Comparison of ENCODE assay signal across 9 cellular contexts in the genomic region with DNA sequence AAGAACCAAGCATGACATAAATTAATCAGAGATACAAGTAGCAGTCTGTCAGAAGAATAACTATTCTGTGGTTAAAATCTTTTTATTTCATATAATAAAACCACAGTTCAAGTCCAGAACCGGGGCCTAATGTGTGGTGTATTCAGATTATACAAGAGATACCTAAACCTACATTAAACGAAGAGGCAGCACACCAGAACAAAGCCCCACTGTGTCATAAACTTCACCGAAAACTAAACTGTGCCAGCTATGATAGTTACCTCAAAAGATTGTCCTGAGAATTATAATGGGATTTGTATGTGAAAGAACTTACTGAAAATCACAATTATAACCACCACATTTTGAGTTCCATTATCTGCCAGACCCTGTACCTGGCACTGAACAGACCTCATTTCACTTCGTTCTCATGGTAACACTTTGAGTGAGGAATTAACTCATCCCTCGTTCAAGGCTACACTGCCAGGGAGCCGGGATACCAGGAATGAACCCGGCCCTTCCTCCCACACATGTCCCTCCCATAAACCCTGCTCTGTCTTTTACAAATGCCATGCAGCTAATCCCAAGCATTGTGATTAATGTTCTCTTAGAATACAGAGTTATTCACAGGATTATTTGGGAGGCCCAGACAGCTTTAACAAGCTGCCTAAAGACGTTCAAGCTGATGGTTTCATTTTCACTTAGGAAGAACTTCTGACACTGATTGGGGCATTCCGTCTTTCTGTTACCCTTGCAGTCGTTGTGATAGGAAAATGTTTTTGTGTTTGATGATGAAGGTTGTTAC. TPM values are rescaled to one million over a fixed set of nuclear protein-coding genes. Genes with fewer than 3 reads are reported as not detected.
DNase-seq lines count a peak whose midpoint lies in the region; ATAC-seq, FAIRE-seq and TF ChIP-seq lines count a peak whose summit lies in the region.
"Had no signal": no experiment of that assay in that cellular context is flagged by ENCODE, and none has a peak within 500 bp of the region (broad histone marks: within the 10 kb centered on the region; RNA-seq: fewer than 3 reads in every experiment).

No MANE protein-coding gene starts in this region.

- ATAC-seq in HG02885 (IDR thresholded peaks at IDR 0.05; ENCODE audit: poor library complexity, unreplicated experiment) (peak; percentile 82), RWPE2 (ENCODE audit: low read depth) (peak; percentile 84)
- ATAC-seq in naive thymus-derived CD4-positive, alpha-beta T cell: peak; percentile 93

- H3K23ac ChIP-seq in H1 (ENCODE audit: insufficient read length): no peak overlapping the region

- no peaks in the 10 kb centered on the region for H3K36me3 ChIP-seq in RWPE2 (ENCODE audit: low read depth)
- H3K36me3 ChIP-seq in H1 (ENCODE audit: control insufficient read depth in 2 of 4, insufficient read depth in 4 of 4, low read length in 3 of 4): no peaks in the 10 kb centered on the region
- no peaks in the 10 kb centered on the region for H3K36me3 ChIP-seq in naive thymus-derived CD4-positive, alpha-beta T cell (ENCODE audit: control insufficient read depth in 2 of 3, insufficient read depth in 3 of 3, low read length in 3 of 3)

- TF ChIP-seq POLR2A in H1 (IDR thresholded peaks at IDR 0.05; ENCODE audit: control extremely low read depth in 1 of 2, low read depth in 2 of 2, low read length in 2 of 2): no peak

- H3K4me2 ChIP-seq in H1 (ENCODE audit: insufficient read depth in 1 of 2, low read depth in 2 of 2, low read length in 2 of 2): no peak overlapping the region

- no peak for FAIRE-seq in H1 (lab: Jason Lieb, UNC)

- no peaks in the 10 kb centered on the region for H3K9me3 Mint-ChIP-seq in activated naive CD4-positive, alpha-beta T cell treated with anti-CD3 and anti-CD28 coated beads, Interleukin-2, amount 10 ng/mL, durations not matched to agents 7 days and 5 days
- peaks cover 0 to 3% (median 0%) of the 10 kb centered on the region in 11 donors for H3K9me3 Mint-ChIP-seq in naive thymus-derived CD4-positive, alpha-beta T cell

- H3K9ac ChIP-seq in H1 (replicated peaks in 1 of 4; ENCODE audit: extremely low read depth in 1 of 4, low read depth in 3 of 4, low read length in 3 of 4): no peak overlapping the region

- H3K23me2 ChIP-seq in H1 (ENCODE audit: low read depth, low read length): no peaks in the 10 kb centered on the region

- peak; percentile 30 for DNase-seq in activated naive CD4-positive, alpha-beta T cell treated with anti-CD3 and anti-CD28 coated beads, Interleukin-2, amount 10 ng/mL, durations not matched to agents 7 days and 5 days
- DNase-seq in activated naive CD4-positive, alpha-beta T cell treated with anti-CD3 and anti-CD28 coated beads, Interleukin-2, amount 50 U/mL, for 16 hours: no peak
- DNase-seq in RWPE2 (ENCODE audit: low spot score): no peak
- DNase-seq in H1 (ENCODE audit: low read depth in 1 of 2, low spot score in 2 of 2): no peak
- DNase-seq in naive thymus-derived CD4-positive, alpha-beta T cell: peak in 7 of 9 donors; percentile 46 to 71 (median 61)
- DNase-seq in mucosa of gallbladder (ENCODE audit: low spot score): no peak
- no peak for DNase-seq in KBM-7

- H3K14ac ChIP-seq in H1 (ENCODE audit: insufficient read length): no peak overlapping the region

- no peak overlapping the region for H2BK20ac ChIP-seq in H1 (ENCODE audit: low read length)

- no peak overlapping the region for H2BK5ac ChIP-seq in H1 (ENCODE audit: low read depth, low read length)

- H3K4me3 Mint-ChIP-seq in activated naive CD4-positive, alpha-beta T cell treated with anti-CD3 and anti-CD28 coated beads, Interleukin-2, amount 10 ng/mL, durations not matched to agents 7 days and 5 days: peak overlapping the region; percentile 59
- peak overlapping the region; percentile 72 to 92 (median 82) for H3K4me3 Mint-ChIP-seq in naive thymus-derived CD4-positive, alpha-beta T cell

- intact Hi-C loops in naive thymus-derived CD4-positive, alpha-beta T cell (cut with micrococcal nuclease): loop anchor here (1.0 to 2.0 kb wide), 4 partner anchors 8 to 261 kb away; partner anchors contain the start of genes CD83 (in 2 of the 2) and MCUR1 (in 2 of the 2)

- H3K4me3 ChIP-seq in RWPE2 (ENCODE audit: severe bottlenecking) (peak overlapping the region; percentile 27), H1 (ENCODE audit: extremely low read depth in 1 of 4, insufficient read depth in 2 of 4, low read depth in 3 of 4, low read length in 4 of 4) (no peak overlapping the region)
- peak overlapping the region; percentile 57 for H3K4me3 ChIP-seq in naive thymus-derived CD4-positive, alpha-beta T cell (ENCODE audit: low read length)

- no peaks in the 10 kb centered on the region for H3K27me3 Mint-ChIP-seq in activated naive CD4-positive, alpha-beta T cell treated with anti-CD3 and anti-CD28 coated beads, Interleukin-2, amount 10 ng/mL, durations not matched to agents 7 days and 5 days
- H3K27me3 Mint-ChIP-seq in naive thymus-derived CD4-positive, alpha-beta T cell: no peaks in the 10 kb centered on the region

- no peak overlapping the region for H4K91ac ChIP-seq in H1 (replicated peaks; ENCODE audit: insufficient read length, low read length)

- H2BK15ac ChIP-seq in H1 (ENCODE audit: low read length): no peak overlapping the region

- no peak overlapping the region for H4K8ac ChIP-seq in H1 (ENCODE audit: extremely low read depth, insufficient read depth, low read length)

- TF ChIP-seq EP300 in H1 (IDR thresholded peaks at IDR 0.05; ENCODE audit: borderline replicate concordance in 1 of 2, low read depth in 2 of 2, low read length in 2 of 2): no peak

- in situ Hi-C loops in KBM-7 (cut with MboI; ENCODE audit: low pct_unique_long_range_greater_than_20kb, low sequenced_read_pairs): no loop called here

- no peaks in the 10 kb centered on the region for H4K20me1 ChIP-seq in H1 (replicated peaks in 1 of 2; ENCODE audit: control insufficient read depth in 1 of 2, insufficient read depth in 2 of 2, low read length in 2 of 2)

- no peaks in the 10 kb centered on the region for H3K79me1 ChIP-seq in H1 (ENCODE audit: low read depth, low read length)

- H3K9me3 ChIP-seq in RWPE2 (ENCODE audit: severe bottlenecking): no peaks in the 10 kb centered on the region
- H3K9me3 ChIP-seq in H1 (ENCODE audit: insufficient read depth in 2 of 2, low read depth in 1 of 2, low read length in 1 of 2): no peaks in the 10 kb centered on the region
- H3K9me3 ChIP-seq in naive thymus-derived CD4-positive, alpha-beta T cell (ENCODE audit: control insufficient read depth in 2 of 3, low read length in 3 of 3): no peaks in the 10 kb centered on the region

- no peak overlapping the region for H2AK5ac ChIP-seq in H1 (ENCODE audit: low read depth, low read length)

- no peaks in the 10 kb centered on the region for H3K79me2 ChIP-seq in H1 (ENCODE audit: control insufficient read depth in 1 of 2, insufficient read depth in 2 of 2, low read length in 2 of 2)

- H3K4ac ChIP-seq in H1 (replicated peaks; ENCODE audit: insufficient read length, low read depth, low read length): no peak overlapping the region

- H3K27ac Mint-ChIP-seq in activated naive CD4-positive, alpha-beta T cell treated with anti-CD3 and anti-CD28 coated beads, Interleukin-2, amount 10 ng/mL, durations not matched to agents 7 days and 5 days: peak overlapping the region; percentile 83
- peak overlapping the region; percentile 87 to 99 (median 95) for H3K27ac Mint-ChIP-seq in naive thymus-derived CD4-positive, alpha-beta T cell

- H3K4me1 ChIP-seq in RWPE2 (ENCODE audit: insufficient read depth, poor library complexity, severe bottlenecking): peaks cover 8% of the 10 kb centered on the region
- no peaks in the 10 kb centered on the region for H3K4me1 ChIP-seq in H1 (replicated peaks in 1 of 4; ENCODE audit: control insufficient read depth in 3 of 4, insufficient read depth in 4 of 4, low read length in 3 of 4)
- peaks cover 5 to 7% of the 10 kb centered on the region in 2 donors for H3K4me1 ChIP-seq in naive thymus-derived CD4-positive, alpha-beta T cell (ENCODE audit: control insufficient read depth in 2 of 2, insufficient read depth in 2 of 2, low read length in 2 of 2)

- H3K56ac ChIP-seq in H1 (replicated peaks; ENCODE audit: insufficient read length, low read depth, low read length): no peak overlapping the region

- POLR2A ChIA-PET in H1 (lab: Charles Lee; ENCODE audit: partially characterized antibody): no interaction called here
- POLR2A ChIA-PET in naive thymus-derived CD4-positive, alpha-beta T cell (lab: Charles Lee): interaction anchor here (0.6 to 1.1 kb wide), 4 partner anchors 24 to 460 kb away, joined by 3 to 4 read pairs (median 3); partner anchors contain the start of genes CD83 and NOL7

- no peaks in the 10 kb centered on the region for H3K27me3 ChIP-seq in RWPE2 (ENCODE audit: insufficient read depth, poor library complexity, severe bottlenecking)
- H3K27me3 ChIP-seq in H1 (replicated peaks in 1 of 4; ENCODE audit: control insufficient read depth in 3 of 4, extremely low read depth in 1 of 4, insufficient read depth in 3 of 4, low read length in 3 of 4): no peaks in the 10 kb centered on the region
- H3K27me3 ChIP-seq in naive thymus-derived CD4-positive, alpha-beta T cell (ENCODE audit: control insufficient read depth in 2 of 2, insufficient read depth in 2 of 2, low read length in 2 of 2): no peaks in the 10 kb centered on the region

- peaks cover 29% of the 10 kb centered on the region for H3K4me1 Mint-ChIP-seq in activated naive CD4-positive, alpha-beta T cell treated with anti-CD3 and anti-CD28 coated beads, Interleukin-2, amount 10 ng/mL, durations not matched to agents 7 days and 5 days
- H3K4me1 Mint-ChIP-seq in naive thymus-derived CD4-positive, alpha-beta T cell: peaks cover 16 to 47% (median 27%) of the 10 kb centered on the region in 7 donors

- WGBS in H1 (ENCODE audit: extremely low coverage in 1 of 2, insufficient coverage in 1 of 2, insufficient read length in 1 of 2, insufficient replicate concordance in 2 of 2, low coverage in 1 of 2, low lambda C conversion rate in 2 of 2, missing lambda C conversion rate in 1 of 2), 2 experiments: 71% methylated on average over 10 of the region's 10 CpGs; no CpG with 5 or more reads in 1 of the 2 experiments

- CTCF ChIA-PET in activated naive CD4-positive, alpha-beta T cell treated with anti-CD3 and anti-CD28 coated beads, Interleukin-2, amount 10 ng/mL, durations not matched to agents 7 days and 5 days (lab: Charles Lee): interaction anchor here (1.3 to 2.1 kb wide), 2 partner anchors 8 to 201 kb away, joined by 3 to 9 read pairs; no protein-coding TSS in a partner anchor
- CTCF ChIA-PET in H1 (lab: Charles Lee; ENCODE audit: partially characterized antibody): interaction anchor here (1.4 to 2.1 kb wide), 2 partner anchors 11 to 166 kb away, joined by 3 to 7 read pairs; no protein-coding TSS in a partner anchor
- CTCF ChIA-PET in naive thymus-derived CD4-positive, alpha-beta T cell (lab: Charles Lee): interaction anchor here (0.6 to 2.1 kb wide), 3 partner anchors 8 to 925 kb away, joined by 3 to 14 read pairs (median 4); no protein-coding TSS in a partner anchor

- no peak overlapping the region for H2BK120ac ChIP-seq in H1 (replicated peaks; ENCODE audit: low read depth, low read length)

- no peak overlapping the region for H2BK12ac ChIP-seq in H1 (ENCODE audit: low read depth, low read length)

- no peaks in the 10 kb centered on the region for H3K36me3 Mint-ChIP-seq in activated naive CD4-positive, alpha-beta T cell treated with anti-CD3 and anti-CD28 coated beads, Interleukin-2, amount 10 ng/mL, durations not matched to agents 7 days and 5 days
- peaks cover 0 to 1% (median 0%) of the 10 kb centered on the region in 5 donors for H3K36me3 Mint-ChIP-seq in naive thymus-derived CD4-positive, alpha-beta T cell

- TF ChIP-seq RAD21 in H1 (IDR thresholded peaks at IDR 0.05 in 1 of 2, conservative IDR thresholded peaks at IDR 0.05 in 1 of 2; ENCODE audit: low read depth in 2 of 2, low read length in 2 of 2): no peak

- TF ChIP-seq CTCF in RWPE2 (IDR thresholded peaks at IDR 0.05; ENCODE audit: poor library complexity, severe bottlenecking) (no peak), H1 (IDR thresholded peaks at IDR 0.05; ENCODE audit: control extremely low read depth in 1 of 3, insufficient read depth in 1 of 3, low read depth in 1 of 3, low read length in 3 of 3) (no peak)

- H2AFZ ChIP-seq in H1 (ENCODE audit: low read length): peak overlapping the region; percentile 93; the same call in 1 of the 2 replicates

- no peak overlapping the region for H4K5ac ChIP-seq in H1 (ENCODE audit: insufficient read length, low read depth, low read length)

- H3K18ac ChIP-seq in H1 (ENCODE audit: extremely low read depth, low read length): no peak overlapping the region

- H3K27ac ChIP-seq in RWPE2 (ENCODE audit: poor library complexity, severe bottlenecking): no peak overlapping the region
- no peak overlapping the region for H3K27ac ChIP-seq in H1 (ENCODE audit: low read depth, low read length)
- peak overlapping the region; percentile 84 for H3K27ac ChIP-seq in naive thymus-derived CD4-positive, alpha-beta T cell (ENCODE audit: low read depth, low read length)
- H3K27ac ChIP-seq: epithelial cell of prostate had no signal

RNA-seq across cellular contexts. Expression of gene CD83, which starts 42.7 kb away (rescaled TPM):
- 8.5 and 8.8 TPM in 2 replicates for total RNA-seq in H1 (2021; fragmentation: NEBNext Ultra II Directional; extraction: Animal tissue kit (Norgen Biotek cat#: 25700))
- 2.8 and 4.6 TPM in 2 replicates for polyA plus RNA-seq in H1 (2011; rRNA removed)
- polyA plus RNA-seq in H1 (2011; cell fraction: cytosol; rRNA removed): 4.8 TPM
- polyA plus RNA-seq in H1 (2011; cell fraction: nucleus; rRNA removed): 2.9 TPM
- 7.1 to 9.9 TPM (median 7.6 TPM) in 4 replicates for polyA plus RNA-seq in H1 (2012, experiment 1 of 2)
- polyA plus RNA-seq in H1 (2012, experiment 2 of 2): 5.9 TPM
- 9.0 TPM for polyA plus RNA-seq in H1 (2013, experiment 1 of 2)
- 11.7 TPM for polyA plus RNA-seq in H1 (2013, experiment 2 of 2)
- 3.6 and 4.6 TPM in 2 replicates for polyA minus RNA-seq in H1 (2011; rRNA and poly(A)+ RNA removed)
- polyA minus RNA-seq in H1 (2011; cell fraction: cytosol; rRNA and poly(A)+ RNA removed): 2.1 TPM
- polyA minus RNA-seq in H1 (2011; cell fraction: nucleus; rRNA and poly(A)+ RNA removed): 4.2 TPM
- 100 to 1,000 TPM in 1 of 5 experiments, 10 to 100 TPM in 2, 1 to 10 TPM in 2; 5.0 to 113 (median 18.3) TPM for total RNA-seq in naive thymus-derived CD4-positive, alpha-beta T cell
- polyA plus RNA-seq in naive thymus-derived CD4-positive, alpha-beta T cell: 1 to 10 TPM; 1.9 to 2.0 TPM
- 5.8 TPM for total RNA-seq in mucosa of gallbladder

Comparison
In these comparisons a context has a peak if more than half of its experiments do, and no peak if none do; other contexts are left out.
1. DNase-seq: peak in activated naive CD4-positive, alpha-beta T cell treated with anti-CD3 and anti-CD28 coated beads, Interleukin-2, amount 10 ng/mL, durations not matched to agents 7 days and 5 days (single experiment) and naive thymus-derived CD4-positive, alpha-beta T cell (7 of 9); none in activated naive CD4-positive, alpha-beta T cell treated with anti-CD3 and anti-CD28 coated beads, Interleukin-2, amount 50 U/mL, for 16 hours (single experiment), RWPE2 (single experiment), H1 (0 of 2), mucosa of gallbladder (single experiment) and KBM-7 (single experiment).
2. H3K4me3 ChIP-seq: peak in RWPE2 (single experiment) and naive thymus-derived CD4-positive, alpha-beta T cell (single experiment); none in H1 (0 of 4).
3. Peak in every context shown above with its lines, with median percentiles within 50 percentile points of each other: ATAC-seq.